Comparison of ENCODE assay signal across 8 cellular contexts in genomic region chr9:137550241-137550621, GRCh38. TPM values are rescaled to one million over a fixed set of nuclear protein-coding genes. Genes with fewer than 3 reads are reported as not detected.
DNase-seq lines count a peak whose midpoint lies in the region; ATAC-seq and TF ChIP-seq lines count a peak whose summit lies in the region.

PNPLA7 (minus strand) TSS chr9:137550402; CDS start chr9:137550197, 205 bp downstream.

- peaks cover 6% of the 10 kb centered on the region for H3K4me1 Mint-ChIP-seq in GM23338
- peaks cover 17% of the 10 kb centered on the region for H3K4me1 Mint-ChIP-seq in activated CD4-positive, alpha-beta T cell treated with anti-CD3 and anti-CD28 coated beads, Interleukin-2, amount 10 ng/mL, durations not matched to agents 24 days and 14 days

- peak within 1 kb of the TSS; percentile 73 for H3K4me3 Mint-ChIP-seq in GM23338
- peak within 1 kb of the TSS; percentile 94 for H3K4me3 Mint-ChIP-seq in activated CD4-positive, alpha-beta T cell treated with anti-CD3 and anti-CD28 coated beads, Interleukin-2, amount 10 ng/mL, durations not matched to agents 24 days and 14 days

- H3K27me3 ChIP-seq in GM23338 (ENCODE audit: insufficient read depth) = no peaks in the 10 kb centered on the region

- peaks cover 37% of the 10 kb centered on the region for H3K36me3 Mint-ChIP-seq in GM23338 (ENCODE audit: low read depth)
- H3K36me3 Mint-ChIP-seq in activated CD4-positive, alpha-beta T cell treated with anti-CD3 and anti-CD28 coated beads, Interleukin-2, amount 10 ng/mL, durations not matched to agents 24 days and 14 days (ENCODE audit: low read depth) = peaks cover 16% of the 10 kb centered on the region

- peaks cover 3% of the 10 kb centered on the region; the same call in 1 of the 2 replicates for H3K4me1 ChIP-seq in GM23338 (ENCODE audit: insufficient read depth)

- CTCF ChIA-PET in AG04449 (lab: Yijun Ruan, JAX) = interaction anchor here (1.2 to 2.6 kb wide), 4 partner anchors 8 to 29 kb away, joined by 3 to 11 read pairs (median 6); partner anchors contain the start of gene DPH7

- POLR2A ChIA-PET in AG04449 (lab: Yijun Ruan, JAX) = no interaction called here

- 0 out of 2 replicates have a peak within 1 kb of the TSS, but pooled peaks have one; percentile 69 for H3K27ac Mint-ChIP-seq in GM23338
- peak within 1 kb of the TSS; percentile 86 for H3K27ac Mint-ChIP-seq in activated CD4-positive, alpha-beta T cell treated with anti-CD3 and anti-CD28 coated beads, Interleukin-2, amount 10 ng/mL, durations not matched to agents 24 days and 14 days

- H3K36me3 ChIP-seq in GM23338 (ENCODE audit: insufficient read depth) = 0 out of 2 replicates have a peak, but pooled peaks cover 3% of the 10 kb centered on the region

- no peaks in the 10 kb centered on the region for H3K79me2 ChIP-seq in GM23338 (replicated peaks; ENCODE audit: insufficient read depth)

- peaks cover 19% of the 10 kb centered on the region for H3K9me3 Mint-ChIP-seq in GM23338
- H3K9me3 Mint-ChIP-seq in activated CD4-positive, alpha-beta T cell treated with anti-CD3 and anti-CD28 coated beads, Interleukin-2, amount 10 ng/mL, durations not matched to agents 24 days and 14 days = no peaks in the 10 kb centered on the region

- H3K27me3 Mint-ChIP-seq in GM23338 (ENCODE audit: insufficient read depth, low read depth, poor library complexity) = peaks cover 10% of the 10 kb centered on the region
- no peaks in the 10 kb centered on the region for H3K27me3 Mint-ChIP-seq in activated CD4-positive, alpha-beta T cell treated with anti-CD3 and anti-CD28 coated beads, Interleukin-2, amount 10 ng/mL, durations not matched to agents 24 days and 14 days

- no peaks in the 10 kb centered on the region for H3K9me2 ChIP-seq in GM23338 (ENCODE audit: insufficient read depth)

- no peak for TF ChIP-seq CTCF in AG04449 (IDR thresholded peaks at IDR 0.05; ENCODE audit: insufficient read depth, low read length, missing control alignments)
- no peak for TF ChIP-seq CTCF in GM23338 (conservative IDR thresholded peaks at IDR 0.05; ENCODE audit: low read depth in 2 of 2)

- H3K4me3 ChIP-seq in AG04449 (ENCODE audit: low read depth, low read length) (peak within 1 kb of the TSS; percentile 69), GM23338 (peak within 1 kb of the TSS; percentile 68)

- ATAC-seq in GM23338 = peak; percentile 72
- ATAC-seq in left colon = peak; percentile 80
- no peak for ATAC-seq in HG02885 (IDR thresholded peaks at IDR 0.05; ENCODE audit: poor library complexity, unreplicated experiment)

- peaks cover 19% of the 10 kb centered on the region for H3F3A ChIP-seq in GM23338 (replicated peaks; ENCODE audit: low read depth)

- DNase-seq in AG04449 (ENCODE audit: low read depth, low spot score) = no peak
- DNase-seq in GM23338 (ENCODE audit: low spot score) = peak; percentile 93
- peak; percentile 85 for DNase-seq in NCI-H510A (lab: John Stamatoyannopoulos, UW)
- peak; percentile 91 for DNase-seq in activated CD4-positive, alpha-beta T cell treated with anti-CD3 and anti-CD28 coated beads, Interleukin-2, amount 10 ng/mL, durations not matched to agents 24 days and 14 days
- peak; percentile 10 to 76 for DNase-seq in dermis microvascular lymphatic vessel endothelial cell (ENCODE audit: low read depth in 2 of 2)
- peak; percentile 92 to 95 for DNase-seq in left colon
- peak; percentile 16 to 29 for DNase-seq in stimulated activated CD4-positive, alpha-beta T cell treated with anti-CD3 and anti-CD28 coated beads, Interleukin-15, amount 100 ng/mL, for 1 hour (ENCODE audit: low read depth in 1 of 2, low spot score in 1 of 2)

- intact Hi-C loops in activated CD4-positive, alpha-beta T cell treated with anti-CD3 and anti-CD28 coated beads, Interleukin-2, amount 10 ng/mL, durations not matched to agents 24 days and 14 days (cut with micrococcal nuclease) = loop anchor here (2.0 to 5.0 kb wide), 5 partner anchors 15 to 758 kb away; partner anchors contain the start of genes DPH7, NSMF, TMEM141 and ZMYND19
- intact Hi-C loops in left colon (cut with DNase I, micrococcal nuclease) = no loop called here

- no peaks in the 10 kb centered on the region for H4K20me1 ChIP-seq in GM23338 (replicated peaks; ENCODE audit: insufficient read depth)

- H3K4me2 ChIP-seq in GM23338 = peak within 1 kb of the TSS; percentile 80

- H3K27ac ChIP-seq in GM23338 (ENCODE audit: low read depth) = no peak within 1 kb of the TSS

- H2AFZ ChIP-seq in GM23338 = no peak within 1 kb of the TSS

TF ChIP-seq in GM23338, 12 proteins besides CTCF, POLR2A, EP300 and RAD21 (continues in another document):
- TF ChIP-seq CREB1 (CRISPR knock-in tag; IDR thresholded peaks at IDR 0.05; ENCODE audit: low read depth) = no peak
- TF ChIP-seq, protein P1, sequence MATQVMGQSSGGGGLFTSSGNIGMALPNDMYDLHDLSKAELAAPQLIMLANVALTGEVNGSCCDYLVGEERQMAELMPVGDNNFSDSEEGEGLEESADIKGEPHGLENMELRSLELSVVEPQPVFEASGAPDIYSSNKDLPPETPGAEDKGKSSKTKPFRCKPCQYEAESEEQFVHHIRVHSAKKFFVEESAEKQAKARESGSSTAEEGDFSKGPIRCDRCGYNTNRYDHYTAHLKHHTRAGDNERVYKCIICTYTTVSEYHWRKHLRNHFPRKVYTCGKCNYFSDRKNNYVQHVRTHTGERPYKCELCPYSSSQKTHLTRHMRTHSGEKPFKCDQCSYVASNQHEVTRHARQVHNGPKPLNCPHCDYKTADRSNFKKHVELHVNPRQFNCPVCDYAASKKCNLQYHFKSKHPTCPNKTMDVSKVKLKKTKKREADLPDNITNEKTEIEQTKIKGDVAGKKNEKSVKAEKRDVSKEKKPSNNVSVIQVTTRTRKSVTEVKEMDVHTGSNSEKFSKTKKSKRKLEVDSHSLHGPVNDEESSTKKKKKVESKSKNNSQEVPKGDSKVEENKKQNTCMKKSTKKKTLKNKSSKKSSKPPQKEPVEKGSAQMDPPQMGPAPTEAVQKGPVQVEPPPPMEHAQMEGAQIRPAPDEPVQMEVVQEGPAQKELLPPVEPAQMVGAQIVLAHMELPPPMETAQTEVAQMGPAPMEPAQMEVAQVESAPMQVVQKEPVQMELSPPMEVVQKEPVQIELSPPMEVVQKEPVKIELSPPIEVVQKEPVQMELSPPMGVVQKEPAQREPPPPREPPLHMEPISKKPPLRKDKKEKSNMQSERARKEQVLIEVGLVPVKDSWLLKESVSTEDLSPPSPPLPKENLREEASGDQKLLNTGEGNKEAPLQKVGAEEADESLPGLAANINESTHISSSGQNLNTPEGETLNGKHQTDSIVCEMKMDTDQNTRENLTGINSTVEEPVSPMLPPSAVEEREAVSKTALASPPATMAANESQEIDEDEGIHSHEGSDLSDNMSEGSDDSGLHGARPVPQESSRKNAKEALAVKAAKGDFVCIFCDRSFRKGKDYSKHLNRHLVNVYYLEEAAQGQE (IDR thresholded peaks at IDR 0.05; ENCODE audit: unreplicated experiment) = no peak

RNA-seq across cellular contexts. Expression of gene PNPLA7, which starts in this region (rescaled TPM):
- total RNA-seq in GM23338 (2014; rRNA removed; shearing (Covaris generic)) = 0.39 and 0.80 TPM in 2 replicates
- 0.28 and 0.45 TPM in 2 replicates for polyA plus RNA-seq in GM23338 (2016; fragmentation: Nextera tagmentation; extraction: Ambion mirVana)
- total RNA-seq in activated CD4-positive, alpha-beta T cell treated with anti-CD3 and anti-CD28 coated beads, Interleukin-2, amount 10 ng/mL, durations not matched to agents 24 days and 14 days = 1.2 and 1.7 TPM in 2 replicates
- total RNA-seq in dermis microvascular lymphatic vessel endothelial cell (0.39 and 1.1 TPM in 2 replicates), left colon (10 to 100 TPM; 18.4 to 22.4 TPM)

Comparison
In these comparisons a context has a peak if more than half of its experiments do, and no peak if none do; other contexts are left out.
1. Peak in DNase-seq, ATAC-seq, H3K4me3 ChIP-seq and H3K4me2 ChIP-seq in GM23338; RNA of the gene not detected or under 1 TPM.